ENCODE assay signal across 27 cellular contexts in the genomic region with DNA sequence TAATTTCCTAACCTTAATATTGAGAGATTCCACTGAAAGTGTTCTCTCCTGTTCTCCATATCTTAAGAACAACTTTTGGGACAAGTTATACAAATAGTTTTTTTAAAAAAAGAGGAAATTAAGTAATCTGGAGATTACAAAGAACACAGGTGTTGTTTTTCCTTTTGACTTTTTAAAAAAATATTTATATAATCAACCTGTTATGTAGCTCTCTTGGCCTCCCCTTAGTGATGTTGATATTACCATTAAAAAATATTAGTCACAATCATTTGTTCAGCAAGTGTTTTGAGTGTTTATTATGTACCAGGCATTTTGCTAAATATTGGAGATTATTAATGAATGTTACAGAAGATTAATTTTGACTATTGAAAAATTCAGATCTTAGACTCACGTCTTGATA. TPM values are rescaled to one million over a fixed set of nuclear protein-coding genes. Genes with fewer than 3 reads are reported as not detected.
DNase-seq lines count a peak whose midpoint lies in the region; ATAC-seq, FAIRE-seq and TF ChIP-seq lines count a peak whose summit lies in the region.
"Had no signal": no experiment of that assay in that cellular context is flagged by ENCODE, and none has a peak within 500 bp of the region (broad histone marks: within the 10 kb centered on the region; RNA-seq: fewer than 3 reads in every experiment).

No MANE protein-coding gene starts in this region.

- no peak overlapping the region for H3K14ac ChIP-seq in mesenchymal stem cell (ENCODE audit: low read length in 2 of 2)

- no peak overlapping the region for H3K23ac ChIP-seq in mesenchymal stem cell (ENCODE audit: low read length in 2 of 2)

- H3K27ac ChIP-seq in SU-DHL-6 (ENCODE audit: low read depth, low read length) (no peak overlapping the region), pancreas (peak overlapping the region in 2 of 4 donors; percentile 6 to 15), mesenchymal stem cell (ENCODE audit: low read length, poor library complexity, severe bottlenecking) (no peak overlapping the region)
- H3K27ac ChIP-seq: 22Rv1, BLaER1 had no signal

- no peak overlapping the region for H3K27ac Mint-ChIP-seq in natural killer cell
- H3K27ac Mint-ChIP-seq: CD14-positive monocyte; CD4-positive, alpha-beta memory T cell; CD4-positive, CD25-positive, alpha-beta regulatory T cell; CD8-positive, alpha-beta memory T cell had no signal

- H3K9me3 ChIP-seq in SU-DHL-6 (ENCODE audit: insufficient read depth, low read length) = no peaks in the 10 kb centered on the region
- H3K9me3 ChIP-seq in pancreas = no peaks in the 10 kb centered on the region
- H3K9me3 ChIP-seq in mesenchymal stem cell (ENCODE audit: control insufficient read depth, low read length) = no peaks in the 10 kb centered on the region
- H3K9me3 ChIP-seq: BE2C had no signal

- ATAC-seq in pancreas (peak in 3 of 4 donors; percentile 13 to 60 (median 53)), natural killer cell (no peak)
- ATAC-seq: GM12878 had no signal

- no peaks in the 10 kb centered on the region for H3K9me3 Mint-ChIP-seq in natural killer cell
- H3K9me3 Mint-ChIP-seq: CD8-positive, alpha-beta memory T cell had no signal

- no peak overlapping the region for H3K4me3 ChIP-seq in SU-DHL-6 (ENCODE audit: insufficient read depth, low read length, poor library complexity, severe bottlenecking)
- no peak overlapping the region for H3K4me3 ChIP-seq in pancreas
- H3K4me3 ChIP-seq in mesenchymal stem cell (ENCODE audit: insufficient read depth in 1 of 2, low read depth in 1 of 2, low read length in 2 of 2) = no peak overlapping the region
- H3K4me3 ChIP-seq: BLaER1, GM12878 had no signal

- H3K9me2 ChIP-seq in SU-DHL-6 (replicated peaks; ENCODE audit: insufficient read depth, low read length) = no peaks in the 10 kb centered on the region

- H2AFZ ChIP-seq in SU-DHL-6 (ENCODE audit: low read depth, low read length, severe bottlenecking) (no peak overlapping the region), mesenchymal stem cell (ENCODE audit: low read depth, low read length) (no peak overlapping the region)

- H3K27me3 ChIP-seq in SU-DHL-6 (ENCODE audit: low read length) = no peaks in the 10 kb centered on the region
- H3K27me3 ChIP-seq in pancreas = no peaks in the 10 kb centered on the region
- H3K27me3 ChIP-seq in mesenchymal stem cell (ENCODE audit: control insufficient read depth in 1 of 2, insufficient read depth in 1 of 2, low read length in 2 of 2) = no peaks in the 10 kb centered on the region
- H3K27me3 ChIP-seq: BE2C, BLaER1 had no signal

- H4K20me1 ChIP-seq in SU-DHL-6 (ENCODE audit: low read depth, low read length) = peaks cover 13% of the 10 kb centered on the region; the same call in 1 of the 2 replicates

- peaks cover 97% of the 10 kb centered on the region for H3K79me2 ChIP-seq in SU-DHL-6 (ENCODE audit: insufficient read depth, low read length)

- no peak overlapping the region for H3K18ac ChIP-seq in mesenchymal stem cell (ENCODE audit: low read depth in 1 of 2, low read length in 2 of 2)

- WGBS in pancreas, 2 donors = 49 to 51% methylated on average over 1 of the region's 1 CpG
- WGBS in mesenchymal stem cell = no CpG with 5 or more reads among the region's 1 CpG

- peak; percentile 43 for FAIRE-seq in A204.1 (lab: Jason Lieb, UNC)
- FAIRE-seq in colon (lab: Jason Lieb, UNC) = peak; percentile 21
- peak; percentile 71 for FAIRE-seq in pancreas (lab: Jason Lieb, UNC)
- FAIRE-seq: GM12878, GM12892, GM18507 had no signal

- no peaks in the 10 kb centered on the region for H3K36me3 ChIP-seq in SU-DHL-6 (ENCODE audit: low read length)
- H3K36me3 ChIP-seq in pancreas = no peaks in the 10 kb centered on the region
- no peaks in the 10 kb centered on the region for H3K36me3 ChIP-seq in mesenchymal stem cell (ENCODE audit: control insufficient read depth in 1 of 2, insufficient read depth in 2 of 2, low read depth in 1 of 2, low read length in 2 of 2)
- H3K36me3 ChIP-seq: BE2C had no signal

- no peak overlapping the region for H4K8ac ChIP-seq in mesenchymal stem cell (ENCODE audit: low read length)

- H2AK5ac ChIP-seq in mesenchymal stem cell (ENCODE audit: low read length, severe bottlenecking) = no peak overlapping the region

- no peak for TF ChIP-seq CTCF in SU-DHL-6 (IDR thresholded peaks at IDR 0.05; ENCODE audit: insufficient read depth, low read length, poor library complexity, severe bottlenecking)
- no peak for TF ChIP-seq CTCF in pancreas (IDR thresholded peaks at IDR 0.05)
- TF ChIP-seq CTCF in natural killer cell (IDR thresholded peaks at IDR 0.05) = no peak

- H3K79me1 ChIP-seq in mesenchymal stem cell (replicated peaks; ENCODE audit: low read length, poor library complexity, severe bottlenecking) = peaks cover 5% of the 10 kb centered on the region

- H2BK12ac ChIP-seq in mesenchymal stem cell (ENCODE audit: low read length in 2 of 2) = no peak overlapping the region

- DNase-seq in pancreas (no peak), natural killer cell (no peak), mesenchymal stem cell (no peak)
- DNase-seq in stimulated activated CD8-positive, alpha-beta memory T cell treated with anti-CD3 and anti-CD28 coated beads, Interleukin-4, amount 100 ng/mL, for 48 hours = no peak
- DNase-seq: ACHN; BE2C; C1 segment of cervical spinal cord; CD4-positive, CD25-positive, alpha-beta regulatory T cell; CD8-positive, alpha-beta memory T cell; COR-L47; DMS 273 treated with DMSO at 0.1 percent for 48 hours; DMS153; DMS53; DMS79; DND-41; EL; GDM1 had no signal

- H3K9ac ChIP-seq in SU-DHL-6 (ENCODE audit: low read length) (no peak overlapping the region), mesenchymal stem cell (ENCODE audit: low read length) (no peak overlapping the region)
- H3K9ac ChIP-seq: BLaER1 had no signal

- intact Hi-C loops in pancreas (cut with DNase I) = no loop called here
- intact Hi-C loops in natural killer cell (cut with micrococcal nuclease) = no loop called here

- H3K4me1 ChIP-seq in pancreas (peaks cover 4 to 53% (median 17%) of the 10 kb centered on the region in 3 donors), mesenchymal stem cell (ENCODE audit: control insufficient read depth, insufficient read depth, low read depth, low read length) (no peaks in the 10 kb centered on the region)
- H3K4me1 ChIP-seq: BE2C had no signal

- H4K91ac ChIP-seq in mesenchymal stem cell (ENCODE audit: low read length) = no peak overlapping the region

- no peak overlapping the region for H2BK15ac ChIP-seq in mesenchymal stem cell (ENCODE audit: low read depth, poor library complexity, severe bottlenecking)

- H2BK120ac ChIP-seq in mesenchymal stem cell (ENCODE audit: low read depth, low read length) = no peak overlapping the region

- H3K36me3 Mint-ChIP-seq in natural killer cell = no peaks in the 10 kb centered on the region

- H3F3A ChIP-seq in SU-DHL-6 (ENCODE audit: insufficient read depth) = peaks cover 11% of the 10 kb centered on the region

- H3K4me3 Mint-ChIP-seq in natural killer cell = no peak overlapping the region
- H3K4me3 Mint-ChIP-seq: CD14-positive monocyte; CD4-positive, alpha-beta memory T cell; CD8-positive, alpha-beta memory T cell had no signal

- H3K4ac ChIP-seq in mesenchymal stem cell (ENCODE audit: low read depth in 1 of 2, low read length in 2 of 2) = no peak overlapping the region

- no peak overlapping the region for H2BK5ac ChIP-seq in mesenchymal stem cell (ENCODE audit: low read depth, low read length, poor library complexity, severe bottlenecking)

- no peaks in the 10 kb centered on the region for H3K27me3 Mint-ChIP-seq in natural killer cell (ENCODE audit: low read depth in 2 of 2)
- H3K27me3 Mint-ChIP-seq: CD4-positive, alpha-beta memory T cell; CD4-positive, CD25-positive, alpha-beta regulatory T cell; CD8-positive, alpha-beta memory T cell had no signal

- H3K4me1 Mint-ChIP-seq in natural killer cell = peaks cover 56 to 63% of the 10 kb centered on the region in 2 donors

- H3K4me2 ChIP-seq in SU-DHL-6 (ENCODE audit: low read depth, low read length, poor library complexity, severe bottlenecking) = peak overlapping the region; percentile 16
- no peak overlapping the region for H3K4me2 ChIP-seq in mesenchymal stem cell (ENCODE audit: low read length, poor library complexity, severe bottlenecking)
- H3K4me2 ChIP-seq: BLaER1 had no signal

RNA-seq across cellular contexts. Expression of a gene that starts 8.1 kb away (rescaled TPM):
- total RNA-seq in pancreas = 10 to 100 TPM; 37.4 to 50.7 (median 45.7) TPM
- polyA plus RNA-seq in pancreas = 1 to 10 TPM; 6.0 to 8.4 TPM
- total RNA-seq in natural killer cell = 10 to 100 TPM; 75.5 to 90.0 (median 87.1) TPM
- 28.6 TPM for polyA plus RNA-seq in mesenchymal stem cell (2013, experiment 1 of 2)
- 29.2 TPM for polyA plus RNA-seq in mesenchymal stem cell (2013, experiment 2 of 2)

Comparison
In these comparisons a context has a peak if more than half of its experiments do, and no peak if none do; other contexts are left out.
1. ATAC-seq: peak in pancreas (3 of 4); none in natural killer cell (0 of 3).